In genomic region chr9:124939944-124940343, GRCh38 we compare ENCODE assay signal across 8 cellular contexts. TPM values are rescaled to one million over a fixed set of nuclear protein-coding genes. Genes with fewer than 3 reads are reported as not detected.
A peak's percentile ranks its signal among the peaks of the same experiment; 100 is the strongest.
DNase-seq lines count a peak whose midpoint lies in the region; ATAC-seq and TF ChIP-seq lines count a peak whose summit lies in the region.

No MANE protein-coding gene starts in this region.

- H3K14ac ChIP-seq in mesenchymal stem cell (ENCODE audit: low read length in 2 of 2): no peak overlapping the region

- no peak overlapping the region for H2BK120ac ChIP-seq in mesenchymal stem cell (ENCODE audit: low read depth, low read length)

- no peak overlapping the region for H2BK5ac ChIP-seq in mesenchymal stem cell (ENCODE audit: low read depth, low read length, poor library complexity, severe bottlenecking)

- H2AFZ ChIP-seq in mesenchymal stem cell (ENCODE audit: low read depth, low read length): no peak overlapping the region

- peaks cover 19% of the 10 kb centered on the region for H3K4me1 ChIP-seq in cardiac muscle cell (ENCODE audit: low read depth)
- peaks cover 5% of the 10 kb centered on the region for H3K4me1 ChIP-seq in mesenchymal stem cell (ENCODE audit: control insufficient read depth, insufficient read depth, low read depth, low read length)
- peaks cover 15% of the 10 kb centered on the region for H3K4me1 ChIP-seq in upper lobe of right lung

- no peak overlapping the region for H3K23ac ChIP-seq in mesenchymal stem cell (ENCODE audit: low read length in 2 of 2)

- no peak overlapping the region for H4K8ac ChIP-seq in mesenchymal stem cell (ENCODE audit: low read length)

- H3K9me3 ChIP-seq in cardiac muscle cell (ENCODE audit: low read depth): no peaks in the 10 kb centered on the region
- no peaks in the 10 kb centered on the region for H3K9me3 ChIP-seq in mesenchymal stem cell (ENCODE audit: control insufficient read depth, low read length)
- no peaks in the 10 kb centered on the region for H3K9me3 ChIP-seq in upper lobe of right lung

- TF ChIP-seq CTCF in cardiac muscle cell (IDR thresholded peaks at IDR 0.05; ENCODE audit: low read depth, low read length) (no peak), brain microvascular endothelial cell (IDR thresholded peaks at IDR 0.05; ENCODE audit: low read depth, low read length, missing control alignments) (no peak), upper lobe of right lung (IDR thresholded peaks at IDR 0.05) (no peak)

- peaks cover 4% of the 10 kb centered on the region for H3K79me1 ChIP-seq in mesenchymal stem cell (replicated peaks; ENCODE audit: low read length, poor library complexity, severe bottlenecking)

- DNase-seq in cardiac muscle cell (ENCODE audit: low read depth in 1 of 2, low spot score in 1 of 2): no peak
- DNase-seq in cardiac septum (ENCODE audit: low spot score): no peak
- no peak for DNase-seq in brain microvascular endothelial cell
- DNase-seq in mesenchymal stem cell: no peak
- DNase-seq in upper lobe of right lung: no peak
- no peak for DNase-seq in head of caudate nucleus

- H3K9ac ChIP-seq in mesenchymal stem cell (ENCODE audit: low read length): peak overlapping the region; percentile 99

- intact Hi-C loops in cardiac septum (cut with DNase I) (loop anchor here (2.0 to 5.0 kb wide), 5 partner anchors 71 to 302 kb away; partner anchors contain the start of genes HSPA5, PPP6C and SCAI), upper lobe of right lung (cut with DNase I) (no loop called here), head of caudate nucleus (cut with DNase I) (loop anchor here (2.0 to 5.0 kb wide), 3 partner anchors 73 to 203 kb away; partner anchors contain the start of gene SCAI)

- H3K27ac ChIP-seq in cardiac muscle cell: peak overlapping the region; percentile 98
- no peak overlapping the region for H3K27ac ChIP-seq in brain microvascular endothelial cell
- H3K27ac ChIP-seq in mesenchymal stem cell (ENCODE audit: low read length, poor library complexity, severe bottlenecking): no peak overlapping the region
- peak overlapping the region; percentile 97 for H3K27ac ChIP-seq in upper lobe of right lung

- no peak overlapping the region for H3K4ac ChIP-seq in mesenchymal stem cell (ENCODE audit: low read depth in 1 of 2, low read length in 2 of 2)

- no peak overlapping the region for H4K91ac ChIP-seq in mesenchymal stem cell (ENCODE audit: low read length)

- H3K36me3 ChIP-seq in cardiac muscle cell (peaks cover 11% of the 10 kb centered on the region), brain microvascular endothelial cell (replicated peaks) (no peaks in the 10 kb centered on the region), mesenchymal stem cell (ENCODE audit: control insufficient read depth in 1 of 2, insufficient read depth in 2 of 2, low read depth in 1 of 2, low read length in 2 of 2) (peaks cover 0 to 33% of the 10 kb centered on the region in 2 experiments), upper lobe of right lung (peaks cover 36% of the 10 kb centered on the region)

- ATAC-seq in upper lobe of right lung (no peak), HG03139 (IDR thresholded peaks at IDR 0.05; ENCODE audit: unreplicated experiment) (no peak), HG02759 (IDR thresholded peaks at IDR 0.05; ENCODE audit: unreplicated experiment) (no peak)

- H3K27me3 ChIP-seq in cardiac muscle cell: no peaks in the 10 kb centered on the region
- no peaks in the 10 kb centered on the region for H3K27me3 ChIP-seq in brain microvascular endothelial cell (replicated peaks)
- H3K27me3 ChIP-seq in mesenchymal stem cell (ENCODE audit: control insufficient read depth in 1 of 2, insufficient read depth in 1 of 2, low read length in 2 of 2): no peaks in the 10 kb centered on the region
- no peaks in the 10 kb centered on the region for H3K27me3 ChIP-seq in upper lobe of right lung

- H3K18ac ChIP-seq in mesenchymal stem cell (ENCODE audit: low read depth in 1 of 2, low read length in 2 of 2): no peak overlapping the region

- H3K4me2 ChIP-seq in mesenchymal stem cell (ENCODE audit: low read length, poor library complexity, severe bottlenecking): peak overlapping the region; percentile 91

- no peak overlapping the region for H2BK15ac ChIP-seq in mesenchymal stem cell (ENCODE audit: low read depth, poor library complexity, severe bottlenecking)

- in situ Hi-C loops in brain microvascular endothelial cell (cut with HindIII; ENCODE audit: low pct_ligation_motif_present, low sequenced_read_pairs): no loop called here

- H2BK12ac ChIP-seq in mesenchymal stem cell (ENCODE audit: low read length in 2 of 2): no peak overlapping the region

- H3K4me3 ChIP-seq in cardiac muscle cell (peak overlapping the region; percentile 65), brain microvascular endothelial cell (ENCODE audit: low read depth, low read length) (peak overlapping the region; percentile 92), mesenchymal stem cell (ENCODE audit: insufficient read depth in 1 of 2, low read depth in 1 of 2, low read length in 2 of 2) (peak overlapping the region in 1 of 2 experiments; percentile 96), upper lobe of right lung (peak overlapping the region; percentile 90)

- peak overlapping the region; percentile 35 for H2AK5ac ChIP-seq in mesenchymal stem cell (ENCODE audit: low read length, severe bottlenecking)

RNA-seq across cellular contexts. Expression of gene GOLGA1, which starts 0.9 kb away (rescaled TPM):
- 16.2 and 21.1 TPM in 2 replicates for total RNA-seq in cardiac muscle cell
- polyA plus RNA-seq in cardiac muscle cell: 13.5 and 15.0 TPM in 2 replicates
- total RNA-seq in cardiac septum: 22.1 TPM
- 8.6 TPM for polyA plus RNA-seq in mesenchymal stem cell (2013, experiment 1 of 2)
- 8.0 TPM for polyA plus RNA-seq in mesenchymal stem cell (2013, experiment 2 of 2)
- 17.9 TPM for total RNA-seq in upper lobe of right lung

Comparison
In these comparisons a context has a peak if more than half of its experiments do, and no peak if none do; other contexts are left out.
1. H3K27ac ChIP-seq: peak in cardiac muscle cell (single experiment) and upper lobe of right lung (single experiment); none in brain microvascular endothelial cell (single experiment) and mesenchymal stem cell (single experiment).